In genomic region chr1:109777980-109778625, GRCh38 we compare ENCODE assay signal across 2 cellular contexts.
TF ChIP-seq lines count a peak whose summit lies in the region.

No MANE protein-coding gene starts in this region.

TF ChIP-seq in A549, 52 proteins besides CTCF, POLR2A, EP300 and RAD21:
- TF ChIP-seq, protein P1, sequence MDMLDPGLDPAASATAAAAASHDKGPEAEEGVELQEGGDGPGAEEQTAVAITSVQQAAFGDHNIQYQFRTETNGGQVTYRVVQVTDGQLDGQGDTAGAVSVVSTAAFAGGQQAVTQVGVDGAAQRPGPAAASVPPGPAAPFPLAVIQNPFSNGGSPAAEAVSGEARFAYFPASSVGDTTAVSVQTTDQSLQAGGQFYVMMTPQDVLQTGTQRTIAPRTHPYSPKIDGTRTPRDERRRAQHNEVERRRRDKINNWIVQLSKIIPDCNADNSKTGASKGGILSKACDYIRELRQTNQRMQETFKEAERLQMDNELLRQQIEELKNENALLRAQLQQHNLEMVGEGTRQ (IDR thresholded peaks at IDR 0.05), result no peak
- TF ChIP-seq ZNF302 (CRISPR knock-in tag; IDR thresholded peaks at IDR 0.05), result no peak
- TF ChIP-seq, protein P2, sequence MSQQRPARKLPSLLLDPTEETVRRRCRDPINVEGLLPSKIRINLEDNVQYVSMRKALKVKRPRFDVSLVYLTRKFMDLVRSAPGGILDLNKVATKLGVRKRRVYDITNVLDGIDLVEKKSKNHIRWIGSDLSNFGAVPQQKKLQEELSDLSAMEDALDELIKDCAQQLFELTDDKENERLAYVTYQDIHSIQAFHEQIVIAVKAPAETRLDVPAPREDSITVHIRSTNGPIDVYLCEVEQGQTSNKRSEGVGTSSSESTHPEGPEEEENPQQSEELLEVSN (IDR thresholded peaks at IDR 0.05; ENCODE audit: borderline replicate concordance, low read depth), result no peak
- no peak for TF ChIP-seq HEYL (CRISPR knock-in tag; IDR thresholded peaks at IDR 0.05)
- TF ChIP-seq ATOH8 (CRISPR knock-in tag; IDR thresholded peaks at IDR 0.05; ENCODE audit: low read depth), result no peak
- no peak for TF ChIP-seq CBX8 (IDR thresholded peaks at IDR 0.05)
- no peak for TF ChIP-seq HOXB13 (CRISPR knock-in tag; IDR thresholded peaks at IDR 0.05; ENCODE audit: low read depth)
- TF ChIP-seq KDM5A (IDR thresholded peaks at IDR 0.05), result no peak
- no peak for TF ChIP-seq HMGXB4 (CRISPR knock-in tag; IDR thresholded peaks at IDR 0.05; ENCODE audit: borderline replicate concordance)
- no peak for TF ChIP-seq EHF (CRISPR knock-in tag; IDR thresholded peaks at IDR 0.05)
TF ChIP-seq in A549: peak in this region for 0.

TF ChIP-seq in IMR-90, 13 proteins besides CTCF, POLR2A, EP300 and RAD21 (continued from another document):
- TF ChIP-seq MXI1 (IDR thresholded peaks at IDR 0.05; ENCODE audit: borderline replicate concordance, low read depth, low read length) (no peak), MAZ (IDR thresholded peaks at IDR 0.05; ENCODE audit: borderline replicate concordance, low read depth, low read length) (no peak), CEBPB (IDR thresholded peaks at IDR 0.05; ENCODE audit: low read depth, low read length) (no peak), CHD1 (IDR thresholded peaks at IDR 0.05; ENCODE audit: low read depth, low read length) (no peak), MAFK (IDR thresholded peaks at IDR 0.05; ENCODE audit: low read depth, low read length) (no peak), RCOR1 (IDR thresholded peaks at IDR 0.05; ENCODE audit: insufficient replicate concordance, low read length) (no peak)
- TF ChIP-seq, protein P3, sequence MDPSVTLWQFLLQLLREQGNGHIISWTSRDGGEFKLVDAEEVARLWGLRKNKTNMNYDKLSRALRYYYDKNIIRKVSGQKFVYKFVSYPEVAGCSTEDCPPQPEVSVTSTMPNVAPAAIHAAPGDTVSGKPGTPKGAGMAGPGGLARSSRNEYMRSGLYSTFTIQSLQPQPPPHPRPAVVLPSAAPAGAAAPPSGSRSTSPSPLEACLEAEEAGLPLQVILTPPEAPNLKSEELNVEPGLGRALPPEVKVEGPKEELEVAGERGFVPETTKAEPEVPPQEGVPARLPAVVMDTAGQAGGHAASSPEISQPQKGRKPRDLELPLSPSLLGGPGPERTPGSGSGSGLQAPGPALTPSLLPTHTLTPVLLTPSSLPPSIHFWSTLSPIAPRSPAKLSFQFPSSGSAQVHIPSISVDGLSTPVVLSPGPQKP (IDR thresholded peaks at IDR 0.05; ENCODE audit: borderline replicate concordance, low read depth, low read length), result no peak
- TF ChIP-seq, protein P1 (IDR thresholded peaks at IDR 0.05; ENCODE audit: low read depth, low read length), result no peak
